26 cellular contexts compared by ENCODE assay signal in the genomic region with DNA sequence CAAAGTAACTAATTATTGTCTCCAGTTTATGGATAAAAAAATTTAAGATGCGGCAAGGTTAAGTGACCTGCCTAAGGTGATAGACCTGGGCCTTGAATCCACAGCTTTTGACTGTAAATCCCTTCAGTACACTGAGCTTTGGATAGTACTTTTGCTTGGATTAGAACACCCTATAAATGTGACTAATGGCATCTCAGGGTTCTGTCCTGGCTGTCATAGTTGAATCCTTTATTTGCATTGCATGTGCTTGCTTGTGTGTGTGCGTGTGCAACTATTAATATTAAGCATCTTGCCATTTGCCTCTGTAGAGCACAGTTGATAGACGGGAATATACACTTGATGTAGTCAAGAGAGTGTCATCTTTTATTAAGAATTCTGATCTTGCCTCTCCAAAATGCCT.
DNase-seq lines count a peak whose midpoint lies in the region; ATAC-seq, FAIRE-seq and TF ChIP-seq lines count a peak whose summit lies in the region.
"Had no signal": no experiment of that assay in that cellular context is flagged by ENCODE, and none has a peak within 500 bp of the region (broad histone marks: within the 10 kb centered on the region; RNA-seq: fewer than 3 reads in every experiment).

No MANE protein-coding gene starts in this region.

- peak; percentile 3; the same call in 2 of the 3 replicates for ATAC-seq in GM12878
- ATAC-seq in memory B cell (ENCODE audit: low read depth), result no peak
- ATAC-seq: HCT116, Panc1 had no signal

- peaks cover 11% of the 10 kb centered on the region; the same call in 1 of the 2 replicates for H3K36me3 ChIP-seq in BLaER1
- no peaks in the 10 kb centered on the region; the same call in 1 of the 2 replicates for H3K36me3 ChIP-seq in Karpas-422 (ENCODE audit: insufficient read depth, low read length)
- no peaks in the 10 kb centered on the region for H3K36me3 ChIP-seq in GM12878 (ENCODE audit: control insufficient read depth in 2 of 2, insufficient read depth in 2 of 2, low read length in 1 of 2)

- H3K4me2 ChIP-seq in BLaER1 (peak overlapping the region; percentile 4; the same call in 1 of the 2 replicates), Karpas-422 (ENCODE audit: low read depth, low read length, poor library complexity, severe bottlenecking) (peak overlapping the region; percentile 77), GM12878 (ENCODE audit: control insufficient read depth, insufficient read depth) (peak overlapping the region; percentile 75)

- in situ Hi-C loops in GM12878 (cut with MboI), result no loop called here

- peaks cover 52% of the 10 kb centered on the region for H3K4me1 Mint-ChIP-seq in memory B cell

- no TSS peak for BruUV-seq in GM12878 (replicated peaks; lab: Mats Ljungman, UMichigan)

- H3K9me3 ChIP-seq in BLaER1 (peaks cover 13% of the 10 kb centered on the region), Karpas-422 (ENCODE audit: low read length) (no peaks in the 10 kb centered on the region), GM12878 (replicated peaks; ENCODE audit: control insufficient read depth, insufficient read depth, low read length) (no peaks in the 10 kb centered on the region; the same call in 1 of the 3 replicates)

- FAIRE-seq in GM12878 (lab: Jason Lieb, UNC), result no peak
- FAIRE-seq: A204.1, G401.6, GM12891, GM19239 had no signal

- CTCF ChIA-PET in GM12878 (lab: Yijun Ruan, JAX), result interaction anchor here (0.6 to 4.8 kb wide), 14 partner anchors 11 to 412 kb away, joined by 3 to 18 read pairs (median 4); no protein-coding TSS in a partner anchor

- peaks cover 65% of the 10 kb centered on the region for H3K4me1 ChIP-seq in BLaER1
- peaks cover 68% of the 10 kb centered on the region for H3K4me1 ChIP-seq in Karpas-422 (ENCODE audit: low read length)
- peaks cover 38% of the 10 kb centered on the region for H3K4me1 ChIP-seq in GM12878 (ENCODE audit: control insufficient read depth, insufficient read depth, low read length)

- H4K20me1 ChIP-seq in BLaER1 (peaks cover 83% of the 10 kb centered on the region), Karpas-422 (ENCODE audit: insufficient read depth, low read depth, low read length) (no peaks in the 10 kb centered on the region), GM12878 (ENCODE audit: control insufficient read depth, insufficient read depth) (no peaks in the 10 kb centered on the region)

- SMC1A ChIA-PET in GM12878 (lab: Charles Lee; ENCODE audit: uncharacterized antibody, unreplicated experiment), result interaction anchor here (0.7 to 11.0 kb wide), 23 partner anchors 16 to 872 kb away, joined by 3 to 202 read pairs (median 6); no protein-coding TSS in a partner anchor

- intact Hi-C loops in GM12878 (cut with micrococcal nuclease; ENCODE audit: unreplicated experiment), result loop anchor here (2.0 to 10.0 kb wide), 5 partner anchors 15 to 869 kb away; no protein-coding TSS in a partner anchor

- H2AFZ ChIP-seq in Karpas-422 (ENCODE audit: low read length) (no peak overlapping the region), GM12878 (ENCODE audit: control insufficient read depth, low read depth, low read length) (no peak overlapping the region)

- H3K27ac ChIP-seq in BLaER1, result no peak overlapping the region
- peak overlapping the region; percentile 99 for H3K27ac ChIP-seq in Karpas-422 (ENCODE audit: low read length)
- peak overlapping the region; percentile 42; the same call in 1 of the 2 replicates for H3K27ac ChIP-seq in GM12878 (ENCODE audit: control insufficient read depth, insufficient read depth)
- H3K27ac ChIP-seq: HL-60, RWPE1 had no signal

- no peak for TF ChIP-seq RAD21 in GM12878 (IDR thresholded peaks at IDR 0.05; ENCODE audit: insufficient read depth, low read depth, low read length)

- H3K27me3 Mint-ChIP-seq in memory B cell, result no peaks in the 10 kb centered on the region

- no peak overlapping the region for H3K9ac ChIP-seq in BLaER1
- H3K9ac ChIP-seq in Karpas-422 (ENCODE audit: low read length), result peak overlapping the region; percentile 71
- H3K9ac ChIP-seq in GM12878 (ENCODE audit: control insufficient read depth, insufficient read depth, low read length), result peak overlapping the region; percentile 23; the same call in 1 of the 2 replicates

- 62% methylated on average over 3 of the region's 3 CpGs for WGBS in GM12878 (ENCODE audit: insufficient coverage, insufficient replicate concordance, low lambda C conversion rate, missing lambda C conversion rate)

- H3K27me3 ChIP-seq in BLaER1 (no peaks in the 10 kb centered on the region), Karpas-422 (ENCODE audit: low read length) (no peaks in the 10 kb centered on the region), GM12878 (replicated peaks in 1 of 2; ENCODE audit: control insufficient read depth in 2 of 2, insufficient read depth in 2 of 2, low read length in 1 of 2) (no peaks in the 10 kb centered on the region)

- POLR2A ChIA-PET in GM12878 (lab: Charles Lee), result interaction anchor here (0.7 to 2.4 kb wide), 9 partner anchors 13 to 57 kb away, joined by 3 to 8 read pairs (median 4); no protein-coding TSS in a partner anchor

- peak overlapping the region; percentile 92 for H3K27ac Mint-ChIP-seq in memory B cell
- H3K27ac Mint-ChIP-seq: CD14-positive monocyte had no signal

- H3K36me3 Mint-ChIP-seq in memory B cell, result peaks cover 6% of the 10 kb centered on the region
- H3K36me3 Mint-ChIP-seq: CD14-positive monocyte; CD8-positive, alpha-beta memory T cell had no signal

- peak overlapping the region; percentile 43 for H3K4me3 Mint-ChIP-seq in memory B cell
- H3K4me3 Mint-ChIP-seq: CD14-positive monocyte; CD8-positive, alpha-beta memory T cell had no signal

- H3K4me3 ChIP-seq in BLaER1 (no peak overlapping the region), Karpas-422 (ENCODE audit: low read length) (peak overlapping the region; percentile 59), GM12878 (peak overlapping the region; percentile 68; the same call in 1 of the 2 replicates)

- DNase-seq in Karpas-422 (peak; percentile 54), GM12878 (ENCODE audit: low read depth, low spot score) (no peak), memory B cell (ENCODE audit: low spot score in 2 of 2) (no peak), NCI-H748 treated with DMSO at 0.1 percent for 48 hours (lab: John Stamatoyannopoulos, UW) (no peak), amniotic stem cell (lab: John Stamatoyannopoulos, UW) (no peak)
- DNase-seq in activated CD8-positive, alpha-beta memory T cell treated with anti-CD3 and anti-CD28 coated beads, Interleukin-2, amount 50 U/mL, for 4 hours, result no peak
- DNase-seq in effector CD4-positive, alpha-beta T cell, result no peak
- DNase-seq: AML-193; CD8-positive, alpha-beta memory T cell; DMS153; NCI-H1092 treated with DMSO at 0.1 percent for 48 hours; NCI-H1436; NCI-H187 treated with DMSO at 0.1 percent for 48 hours; NCI-H774; SHP77; T-helper 1 cell had no signal

- H3K79me2 ChIP-seq in Karpas-422 (ENCODE audit: low read length) (no peaks in the 10 kb centered on the region), GM12878 (ENCODE audit: control insufficient read depth, insufficient read depth, low read length) (peaks cover 19% of the 10 kb centered on the region)

- RAD21 ChIA-PET in GM12878 (lab: Charles Lee; ENCODE audit: unreplicated experiment), result interaction anchor here (0.6 to 7.9 kb wide), 16 partner anchors 12 to 163 kb away, joined by 3 to 141 read pairs (median 4); no protein-coding TSS in a partner anchor

- no peaks in the 10 kb centered on the region for H3K9me3 Mint-ChIP-seq in memory B cell

- TF ChIP-seq EP300 in GM12878 (IDR thresholded peaks at IDR 0.05; ENCODE audit: borderline replicate concordance in 1 of 2, control insufficient read depth in 1 of 2, low read depth in 2 of 2, low read length in 2 of 2), result no peak

- no peaks in the 10 kb centered on the region for H3K9me2 ChIP-seq in Karpas-422 (replicated peaks; ENCODE audit: insufficient read depth, low read length)

- TF ChIP-seq POLR2A in GM12878 (IDR thresholded peaks at IDR 0.05; ENCODE audit: low read depth, low read length), result no peak

- no peak for TF ChIP-seq CTCF in GM12878 (IDR thresholded peaks at IDR 0.05 in 2 of 3, conservative IDR thresholded peaks at IDR 0.05 in 1 of 3; ENCODE audit: control insufficient read depth in 2 of 3, extremely low read depth in 1 of 3, insufficient read depth in 1 of 3, low read depth in 3 of 3, low read length in 3 of 3)

TF ChIP-seq in GM12878, 131 proteins besides CTCF, POLR2A, EP300 and RAD21 (continues in another document):
- TF ChIP-seq SUZ12 (IDR thresholded peaks at IDR 0.05; ENCODE audit: unreplicated experiment) (no peak), ETV6 (conservative IDR thresholded peaks at IDR 0.05 in 1 of 2, IDR thresholded peaks at IDR 0.05 in 1 of 2; ENCODE audit: borderline replicate concordance in 1 of 2, low read depth in 1 of 2) (no peak), SP1 (IDR thresholded peaks at IDR 0.05; ENCODE audit: low read depth, low read length) (no peak), MAX (IDR thresholded peaks at IDR 0.05; ENCODE audit: low read depth, low read length) (no peak), FOS (IDR thresholded peaks at IDR 0.05; ENCODE audit: borderline replicate concordance, extremely low read depth, insufficient read length) (no peak), ESRRA (IDR thresholded peaks at IDR 0.05; ENCODE audit: low read length) (no peak)
- TF ChIP-seq, protein P1, sequence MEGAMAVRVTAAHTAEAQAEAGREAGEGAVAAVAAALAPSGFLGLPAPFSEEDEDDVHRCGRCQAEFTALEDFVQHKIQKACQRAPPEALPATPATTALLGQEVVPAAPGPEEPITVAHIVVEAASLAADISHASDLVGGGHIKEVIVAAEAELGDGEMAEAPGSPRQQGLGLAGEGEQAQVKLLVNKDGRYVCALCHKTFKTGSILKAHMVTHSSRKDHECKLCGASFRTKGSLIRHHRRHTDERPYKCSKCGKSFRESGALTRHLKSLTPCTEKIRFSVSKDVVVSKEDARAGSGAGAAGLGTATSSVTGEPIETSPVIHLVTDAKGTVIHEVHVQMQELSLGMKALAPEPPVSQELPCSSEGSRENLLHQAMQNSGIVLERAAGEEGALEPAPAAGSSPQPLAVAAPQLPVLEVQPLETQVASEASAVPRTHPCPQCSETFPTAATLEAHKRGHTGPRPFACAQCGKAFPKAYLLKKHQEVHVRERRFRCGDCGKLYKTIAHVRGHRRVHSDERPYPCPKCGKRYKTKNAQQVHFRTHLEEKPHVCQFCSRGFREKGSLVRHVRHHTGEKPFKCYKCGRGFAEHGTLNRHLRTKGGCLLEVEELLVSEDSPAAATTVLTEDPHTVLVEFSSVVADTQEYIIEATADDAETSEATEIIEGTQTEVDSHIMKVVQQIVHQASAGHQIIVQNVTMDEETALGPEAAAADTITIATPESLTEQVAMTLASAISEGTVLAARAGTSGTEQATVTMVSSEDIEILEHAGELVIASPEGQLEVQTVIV (IDR thresholded peaks at IDR 0.05; ENCODE audit: borderline replicate concordance, partially characterized antibody), result no peak

Comparison
In these comparisons a context has a peak if more than half of its experiments do, and no peak if none do; other contexts are left out.
1. H3K4me2 ChIP-seq: peak in every context shown above with its lines; median percentile 77 in Karpas-422; 75 in GM12878; 4 in BLaER1.